In the genomic region with DNA sequence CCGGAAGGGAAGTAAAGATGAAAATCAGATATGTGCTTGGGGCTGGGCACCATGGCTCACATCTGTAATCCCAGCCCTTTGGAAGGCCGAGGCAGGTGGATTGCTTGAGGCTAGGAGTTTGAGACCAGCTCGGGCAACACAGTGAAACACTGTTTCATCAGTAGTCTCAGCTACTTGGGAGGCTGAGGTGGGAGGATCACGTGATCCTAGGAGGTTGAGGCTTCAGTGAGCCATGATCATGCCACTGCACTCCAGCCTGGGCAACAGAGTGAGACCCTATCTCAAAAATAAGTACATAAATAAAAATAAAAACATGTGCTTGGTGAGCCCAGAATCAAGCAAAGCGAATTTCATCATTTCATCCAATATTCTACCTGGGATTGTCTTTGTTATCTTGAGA, we compare ENCODE assay signal across 27 cellular contexts. TPM values are rescaled to one million over a fixed set of nuclear protein-coding genes. Genes with fewer than 3 reads are reported as not detected.
"Had no signal": no experiment of that assay in that cellular context is flagged by ENCODE, and none has a peak within 500 bp of the region (broad histone marks: within the 10 kb centered on the region; RNA-seq: fewer than 3 reads in every experiment).

No MANE protein-coding gene starts in this region.

- ATAC-seq: left colon; left lung; lower lobe of right lung; naive thymus-derived CD8-positive, alpha-beta T cell; right cardiac atrium; stimulated activated memory B cell treated with anti-CD40 and anti-IgM and Interleukin-4, amounts not matched to agents 10 μg/mL and 1 μg/mL and 100 μg/mL, for 72 hours had no signal

- H3K27ac Mint-ChIP-seq: immature natural killer cell; nephron; stimulated activated memory B cell treated with anti-CD40 and anti-IgM and Interleukin-4, amounts not matched to agents 10 μg/mL and 1 μg/mL and 100 μg/mL, for 72 hours had no signal

- H3K27me3 Mint-ChIP-seq: stimulated activated memory B cell treated with anti-CD40 and anti-IgM and Interleukin-4, amounts not matched to agents 10 μg/mL and 1 μg/mL and 100 μg/mL, for 72 hours had no signal

- H3K36me3 Mint-ChIP-seq: immature natural killer cell; naive thymus-derived CD8-positive, alpha-beta T cell; stimulated activated memory B cell treated with anti-CD40 and anti-IgM and Interleukin-4, amounts not matched to agents 10 μg/mL and 1 μg/mL and 100 μg/mL, for 72 hours had no signal

- H3K4me1 ChIP-seq: left lung, lower lobe of right lung, prostate gland, spleen, stomach, testis, thyroid gland, transverse colon, upper lobe of left lung, vagina had no signal

- H3K9me3 ChIP-seq: left lung, lower lobe of right lung, ovary, prostate gland, sigmoid colon, spleen, stomach, testis, thyroid gland, transverse colon, upper lobe of left lung, vagina had no signal

- DNase-seq: hypothalamus; immature natural killer cell; kidney; left colon; left lung; lower lobe of right lung; mammary epithelial cell; mesenchymal stem cell; naive thymus-derived CD8-positive, alpha-beta T cell; ovary; retina; right cardiac atrium; sigmoid colon; small intestine; spleen; stimulated activated CD4-positive, alpha-beta T cell treated with anti-CD3 and anti-CD28 coated beads, Interleukin-4, amount 100 ng/mL, for 24 hours; stimulated activated naive CD4-positive, alpha-beta T cell treated with Interleukin-2 at 50 U/mL for 16 hours; stomach; testis; thyroid gland; transverse colon; upper lobe of left lung had no signal

- H3K4me3 Mint-ChIP-seq: immature natural killer cell; naive thymus-derived CD8-positive, alpha-beta T cell; nephron; stimulated activated memory B cell treated with anti-CD40 and anti-IgM and Interleukin-4, amounts not matched to agents 10 μg/mL and 1 μg/mL and 100 μg/mL, for 72 hours had no signal

- H3K27ac ChIP-seq: left lung, lower lobe of right lung, ovary, prostate gland, sigmoid colon, spleen, stomach, testis, thyroid gland, transverse colon, upper lobe of left lung had no signal

- H3K27me3 ChIP-seq: ovary, sigmoid colon, testis, thyroid gland, transverse colon, upper lobe of left lung, vagina had no signal

- H3K4me3 ChIP-seq: left lung, lower lobe of right lung, ovary, prostate gland, sigmoid colon, spleen, stomach, testis, thyroid gland, transverse colon, upper lobe of left lung, vagina had no signal

- H3K36me3 ChIP-seq: left lung, lower lobe of right lung, ovary, prostate gland, sigmoid colon, spleen, stomach, thyroid gland, transverse colon, upper lobe of left lung, vagina had no signal

- H3K4me1 Mint-ChIP-seq: immature natural killer cell; stimulated activated memory B cell treated with anti-CD40 and anti-IgM and Interleukin-4, amounts not matched to agents 10 μg/mL and 1 μg/mL and 100 μg/mL, for 72 hours had no signal

RNA-seq across cellular contexts. Expression of a gene that starts 23.3 kb away (rescaled TPM):
- total RNA-seq: liver; mammary epithelial cell; naive thymus-derived CD8-positive, alpha-beta T cell had no signal
